30 cellular contexts compared by ENCODE assay signal in genomic region chr11:43177938-43178337, GRCh38.
"Had no signal": no experiment of that assay in that cellular context is flagged by ENCODE, and none has a peak within 500 bp of the region (broad histone marks: within the 10 kb centered on the region; RNA-seq: fewer than 3 reads in every experiment).

No MANE protein-coding gene starts in this region.

- H3K36me3 ChIP-seq: adrenal gland, ascending aorta, brain microvascular endothelial cell, breast epithelium, cardiac muscle cell had no signal

- DNase-seq: activated effector memory CD4-positive, alpha-beta T cell treated with anti-CD3 and anti-CD28 coated beads, Interleukin-2, amount 50 U/mL, for 16 hours; activated effector memory CD4-positive, alpha-beta T cell treated with Interleukin-2 at 50 U/mL for 16 hours; activated gamma-delta T cell; activated gamma-delta T cell treated with Interleukin-2 at 50 U/mL for 16 hours; activated naive CD4-positive, alpha-beta T cell; activated naive CD4-positive, alpha-beta T cell treated with anti-CD3 and anti-CD28 coated beads for 36 hours; activated naive CD4-positive, alpha-beta T cell treated with anti-CD3 and anti-CD28 coated beads, Interleukin-2, amount 10 ng/mL, durations not matched to agents 7 days and 5 days; activated naive CD4-positive, alpha-beta T cell treated with anti-CD3 and anti-CD28 coated beads, Interleukin-2, amount 50 U/mL, for 16 hours; activated naive CD4-positive, alpha-beta T cell treated with Interleukin-2 at 50 U/mL for 16 hours; activated naive CD8-positive, alpha-beta T cell treated with anti-CD3 and anti-CD28 coated beads for 36 hours; activated naive CD8-positive, alpha-beta T cell treated with anti-CD3 and anti-CD28 coated beads, Interleukin-2, amount 10 ng/mL, durations not matched to agents 7 days and 5 days; activated naive CD8-positive, alpha-beta T cell treated with anti-CD3 and anti-CD28 coated beads, Interleukin-2, amount 50 U/mL, for 24 hours; activated T-cell treated with anti-CD3 and anti-CD28 coated beads, Interleukin-2, amount 50 U/mL, for 1 hour; activated T-cell treated with anti-CD3 and anti-CD28 coated beads, Interleukin-2, amount 50 U/mL, for 24 hours; activated T-cell treated with anti-CD3 and anti-CD28 coated beads, Interleukin-2, amount 50 U/mL, for 4 hours; activated T-cell treated with anti-CD3 and anti-CD28 coated beads, Interleukin-2, amount 50 U/mL, for 48 hours; activated T-cell treated with anti-CD3 and anti-CD28 coated beads, Interleukin-2, amount 50 U/mL, for 72 hours; adrenal gland; amniotic stem cell; amygdala; anterior cingulate cortex; aorta; body of pancreas; brain microvascular endothelial cell; caudate nucleus; central memory CD4-positive, alpha-beta T cell; cerebellar nuclear complex had no signal

- H3K4me1 ChIP-seq: adrenal gland, ascending aorta, body of pancreas, breast epithelium had no signal

- H3K27ac ChIP-seq: adrenal gland, ascending aorta, body of pancreas, brain microvascular endothelial cell, breast epithelium, cardiac muscle cell had no signal

- H3K9me3 ChIP-seq: adrenal gland, ascending aorta, body of pancreas, breast epithelium had no signal

- H3K27me3 ChIP-seq: adrenal gland, ascending aorta, body of pancreas, brain microvascular endothelial cell, breast epithelium, cardiac muscle cell had no signal

- H3K4me3 ChIP-seq: adrenal gland, ascending aorta, body of pancreas, breast epithelium, cardiac muscle cell had no signal
